ENCODE assay signal across 17 cellular contexts in genomic region chr13:113338451-113338850, GRCh38. TPM values are rescaled to one million over a fixed set of nuclear protein-coding genes. Genes with fewer than 3 reads are reported as not detected.
DNase-seq lines count a peak whose midpoint lies in the region; ATAC-seq, FAIRE-seq and TF ChIP-seq lines count a peak whose summit lies in the region.
"Had no signal": no experiment of that assay in that cellular context is flagged by ENCODE, and none has a peak within 500 bp of the region (broad histone marks: within the 10 kb centered on the region; RNA-seq: fewer than 3 reads in every experiment).

No MANE protein-coding gene starts in this region.

- H3K27ac ChIP-seq in right atrium auricular region (no peak overlapping the region), kidney (ENCODE audit: low read depth in 2 of 2, low read length in 2 of 2) (no peak overlapping the region), spleen (no peak overlapping the region)
- H3K27ac ChIP-seq: BLaER1 treated with 17β-estradiol and CSF1 and Interleukin-3, amounts not matched to agents 10 nM and 100 nM; HL-60 had no signal

- no peak for ATAC-seq in left ventricle myocardium superior
- no peak for ATAC-seq in stimulated activated effector memory CD8-positive, alpha-beta T cell treated with anti-CD3 and anti-CD28 coated beads, Interleukin-12 subunit alpha, Interleukin-12 subunit beta, amount 100 ng/mL, for 72 hours
- no peak for ATAC-seq in GM18858 (IDR thresholded peaks at IDR 0.05; ENCODE audit: unreplicated experiment)
- ATAC-seq: CD8-positive, alpha-beta T cell had no signal

- DNase-seq in left ventricle myocardium superior = peak; percentile 8
- no peak for DNase-seq in right atrium auricular region (ENCODE audit: low spot score)
- DNase-seq in kidney = peak; percentile 35
- peak; percentile 55 for DNase-seq in spleen
- no peak for DNase-seq in stimulated activated effector memory CD8-positive, alpha-beta T cell treated with anti-CD3 and anti-CD28 coated beads, Interleukin-12 subunit alpha, Interleukin-12 subunit beta, amount 100 ng/mL, for 72 hours (ENCODE audit: low spot score in 2 of 2)
- DNase-seq: Calu3; CD8-positive, alpha-beta T cell; DMS79 treated with DMSO at 0.1 percent for 48 hours; GF-D8; HCEC 1CT had no signal

- no peaks in the 10 kb centered on the region for H3K9me3 Mint-ChIP-seq in stimulated activated effector memory CD8-positive, alpha-beta T cell treated with anti-CD3 and anti-CD28 coated beads, Interleukin-12 subunit alpha, Interleukin-12 subunit beta, amount 100 ng/mL, for 72 hours
- H3K9me3 Mint-ChIP-seq: CD8-positive, alpha-beta T cell had no signal

- no peak for FAIRE-seq in kidney (lab: Jason Lieb, UNC)
- FAIRE-seq: GM19239, H1 had no signal

- 85 to 97% (median 91%) methylated on average over 13 to 15 of the region's 15 CpGs for WGBS in spleen, 5 donors

- H3K36me3 ChIP-seq in right atrium auricular region (no peaks in the 10 kb centered on the region), kidney (ENCODE audit: control insufficient read depth in 1 of 2, insufficient read depth in 2 of 2, low read length in 2 of 2) (peaks cover 7 to 8% of the 10 kb centered on the region in 2 donors), spleen (peaks cover 0 to 7% (median 0%) of the 10 kb centered on the region in 6 donors)
- H3K36me3 ChIP-seq: BLaER1 treated with 17β-estradiol and CSF1 and Interleukin-3, amounts not matched to agents 10 nM and 100 nM had no signal

- H3K36me3 Mint-ChIP-seq in stimulated activated effector memory CD8-positive, alpha-beta T cell treated with anti-CD3 and anti-CD28 coated beads, Interleukin-12 subunit alpha, Interleukin-12 subunit beta, amount 100 ng/mL, for 72 hours = no peaks in the 10 kb centered on the region
- H3K36me3 Mint-ChIP-seq: CD8-positive, alpha-beta T cell had no signal

- TF ChIP-seq POLR2A in spleen (IDR thresholded peaks at IDR 0.05) = no peak

- H3K9me3 ChIP-seq in right atrium auricular region = no peaks in the 10 kb centered on the region
- no peaks in the 10 kb centered on the region for H3K9me3 ChIP-seq in kidney (ENCODE audit: control insufficient read depth in 1 of 2, low read length in 2 of 2)
- H3K9me3 ChIP-seq in spleen = no peaks in the 10 kb centered on the region
- H3K9me3 ChIP-seq: BLaER1 treated with 17β-estradiol and CSF1 and Interleukin-3, amounts not matched to agents 10 nM and 100 nM had no signal

- no peak overlapping the region for H3K4me3 ChIP-seq in right atrium auricular region
- H3K4me3 ChIP-seq in kidney (ENCODE audit: low read length in 2 of 2) = no peak overlapping the region
- H3K4me3 ChIP-seq in spleen = no peak overlapping the region
- H3K4me3 ChIP-seq: BLaER1 treated with 17β-estradiol and CSF1 and Interleukin-3, amounts not matched to agents 10 nM and 100 nM had no signal

- H3K4me1 ChIP-seq in right atrium auricular region = no peaks in the 10 kb centered on the region
- no peaks in the 10 kb centered on the region for H3K4me1 ChIP-seq in kidney (ENCODE audit: control insufficient read depth in 1 of 2, insufficient read depth in 1 of 2, low read depth in 1 of 2, low read length in 2 of 2)
- H3K4me1 ChIP-seq in spleen = no peaks in the 10 kb centered on the region
- H3K4me1 ChIP-seq: BLaER1 treated with 17β-estradiol and CSF1 and Interleukin-3, amounts not matched to agents 10 nM and 100 nM had no signal

- H3K4me1 Mint-ChIP-seq in stimulated activated effector memory CD8-positive, alpha-beta T cell treated with anti-CD3 and anti-CD28 coated beads, Interleukin-12 subunit alpha, Interleukin-12 subunit beta, amount 100 ng/mL, for 72 hours = no peaks in the 10 kb centered on the region
- H3K4me1 Mint-ChIP-seq: B cell had no signal

- TF ChIP-seq CTCF in right atrium auricular region (IDR thresholded peaks at IDR 0.05) (no peak), kidney (IDR thresholded peaks at IDR 0.05; ENCODE audit: borderline replicate concordance, extremely low read depth, insufficient read depth) (no peak), spleen (IDR thresholded peaks at IDR 0.05 in 8 of 11, conservative IDR thresholded peaks at IDR 0.05 in 3 of 11) (no peak)

- H3K27me3 ChIP-seq in right atrium auricular region = no peaks in the 10 kb centered on the region
- no peaks in the 10 kb centered on the region for H3K27me3 ChIP-seq in spleen (replicated peaks in 1 of 7)
- H3K27me3 ChIP-seq: BLaER1 treated with 17β-estradiol and CSF1 and Interleukin-3, amounts not matched to agents 10 nM and 100 nM had no signal

- no peak overlapping the region for H3K4me3 Mint-ChIP-seq in stimulated activated effector memory CD8-positive, alpha-beta T cell treated with anti-CD3 and anti-CD28 coated beads, Interleukin-12 subunit alpha, Interleukin-12 subunit beta, amount 100 ng/mL, for 72 hours
- H3K4me3 Mint-ChIP-seq: B cell; CD8-positive, alpha-beta T cell had no signal

- intact Hi-C loops in left ventricle myocardium superior (cut with micrococcal nuclease) (no loop called here), kidney (cut with DNase I) (no loop called here), spleen (cut with DNase I; ENCODE audit: low total_unique reads) (no loop called here)

- H3K27ac Mint-ChIP-seq in stimulated activated effector memory CD8-positive, alpha-beta T cell treated with anti-CD3 and anti-CD28 coated beads, Interleukin-12 subunit alpha, Interleukin-12 subunit beta, amount 100 ng/mL, for 72 hours = no peak overlapping the region
- H3K27ac Mint-ChIP-seq: B cell; CD8-positive, alpha-beta T cell had no signal

- no peak overlapping the region for H3K9ac ChIP-seq in kidney (ENCODE audit: low read length in 2 of 2)
- H3K9ac ChIP-seq: BLaER1 treated with 17β-estradiol and CSF1 and Interleukin-3, amounts not matched to agents 10 nM and 100 nM had no signal

RNA-seq across cellular contexts. Expression of gene GRTP1, which starts 25.5 kb away (rescaled TPM):
- total RNA-seq in left ventricle myocardium superior = 0.94 TPM
- 1 to 10 TPM in 1 of 2 donors, under 1 TPM in 1; 0.48 to 2.4 TPM for total RNA-seq in right atrium auricular region
- 9.6 TPM for total RNA-seq in kidney
- polyA plus RNA-seq in kidney (ENCODE audit: insufficient read depth, low read depth, low replicate concordance) = 18.3 TPM
- 10 to 100 TPM in 1 of 7 donors, 1 to 10 TPM in 6; 4.0 to 10.5 (median 6.1) TPM for total RNA-seq in spleen
- polyA plus RNA-seq in spleen = 1 to 10 TPM; 2.0 to 5.5 (median 2.3) TPM
- total RNA-seq: A172; B cell; CD8-positive, alpha-beta T cell had no signal

RNA-seq across cellular contexts. Expression of gene LAMP1, which starts 41.4 kb away (rescaled TPM):
- 98.6 TPM for total RNA-seq in left ventricle myocardium superior
- 10 to 100 TPM; 70.0 to 73.7 TPM for total RNA-seq in right atrium auricular region
- total RNA-seq in kidney = 256 TPM
- polyA plus RNA-seq in kidney (ENCODE audit: insufficient read depth, low read depth, low replicate concordance) = 210 TPM
- 100 to 1,000 TPM; 114 to 210 (median 154) TPM for total RNA-seq in spleen
- polyA plus RNA-seq in spleen = 10 to 100 TPM; 27.0 to 64.5 (median 41.7) TPM

Comparison
In these comparisons a context has a peak if more than half of its experiments do, and no peak if none do; other contexts are left out.
1. DNase-seq: peak in left ventricle myocardium superior (single experiment), kidney (single experiment) and spleen (single experiment); none in right atrium auricular region (single experiment) and stimulated activated effector memory CD8-positive, alpha-beta T cell treated with anti-CD3 and anti-CD28 coated beads, Interleukin-12 subunit alpha, Interleukin-12 subunit beta, amount 100 ng/mL, for 72 hours (0 of 2).